In the genomic region with DNA sequence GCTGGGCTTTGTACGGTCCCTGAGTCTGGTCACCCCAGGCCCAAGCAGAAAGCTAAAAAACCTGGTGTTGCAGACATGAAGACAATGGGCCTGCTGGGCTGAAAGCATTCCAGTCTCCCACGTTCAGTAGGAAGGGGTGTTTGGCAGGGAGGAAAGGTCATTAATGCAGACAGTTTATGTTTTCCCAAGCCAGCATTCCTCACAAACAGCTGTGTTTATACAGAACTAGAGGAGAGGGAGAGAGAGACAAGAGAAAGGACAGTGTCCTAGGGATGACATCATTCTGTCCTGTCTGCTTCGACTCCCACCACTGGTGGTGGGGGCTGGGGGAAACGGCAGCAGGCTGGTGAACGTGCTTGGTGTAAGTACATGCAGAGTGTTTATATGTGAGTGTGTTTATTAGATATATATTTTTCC, we compare ENCODE assay signal across 10 cellular contexts.
DNase-seq lines count a peak whose midpoint lies in the region; ATAC-seq and TF ChIP-seq lines count a peak whose summit lies in the region.
"Had no signal": no experiment of that assay in that cellular context is flagged by ENCODE, and none has a peak within 500 bp of the region (broad histone marks: within the 10 kb centered on the region; RNA-seq: fewer than 3 reads in every experiment).

No MANE protein-coding gene starts in this region.

- no peak for TF ChIP-seq CTCF in lower lobe of right lung (IDR thresholded peaks at IDR 0.05)

- H3K27ac ChIP-seq in cingulate gyrus (ENCODE audit: low read depth, low read length) (peak overlapping the region; percentile 11), lower lobe of right lung (peak overlapping the region; percentile 9), Karpas-422 (ENCODE audit: low read length) (no peak overlapping the region)

- no peak overlapping the region for H3K27ac Mint-ChIP-seq in activated CD8-positive, alpha-beta memory T cell treated with anti-CD3 and anti-CD28 coated beads, Interleukin-2, amount 10 ng/mL, durations not matched to agents 7 days and 5 days
- H3K27ac Mint-ChIP-seq in activated T-helper 2 cell treated with anti-CD3 and anti-CD28 coated beads, Interferon-gamma antibody, Interleukin-2, Interleukin-4, amounts not matched to agents 10 μg/mL and 5 μg/mL and 100 μg/mL, durations not matched to agents 14 hours and 24 hours and 36 hours, result no peak overlapping the region

- H3K4me3 ChIP-seq in lower lobe of right lung (no peak overlapping the region), Karpas-422 (ENCODE audit: low read length) (no peak overlapping the region)

- H3K9me3 ChIP-seq in lower lobe of right lung, result no peaks in the 10 kb centered on the region
- H3K9me3 ChIP-seq in Karpas-422 (ENCODE audit: low read length), result no peaks in the 10 kb centered on the region

- H3K4me1 ChIP-seq in lower lobe of right lung (peaks cover 15% of the 10 kb centered on the region), Karpas-422 (ENCODE audit: low read length) (no peaks in the 10 kb centered on the region)

- H4K20me1 ChIP-seq in Karpas-422 (ENCODE audit: insufficient read depth, low read depth, low read length), result no peaks in the 10 kb centered on the region

- DNase-seq in NCI-H524 (lab: John Stamatoyannopoulos, UW) (peak; percentile 24 to 63), NCI-H524 treated with DMSO at 0.1 percent for 48 hours (lab: John Stamatoyannopoulos, UW) (no peak), lower lobe of right lung (no peak), Karpas-422 (no peak), amniotic stem cell (lab: John Stamatoyannopoulos, UW) (no peak)
- DNase-seq in activated CD8-positive, alpha-beta memory T cell treated with anti-CD3 and anti-CD28 coated beads, Interleukin-2, amount 10 ng/mL, durations not matched to agents 7 days and 5 days, result no peak
- no peak for DNase-seq in activated T-helper 2 cell treated with anti-CD3 and anti-CD28 coated beads, Interferon-gamma antibody, Interleukin-2, Interleukin-4, amounts not matched to agents 10 μg/mL and 5 μg/mL and 100 μg/mL, durations not matched to agents 14 hours and 24 hours and 36 hours (ENCODE audit: low spot score)
- DNase-seq: ACHN, NCI-H446 had no signal

- CTCF ChIA-PET in activated CD8-positive, alpha-beta memory T cell treated with anti-CD3 and anti-CD28 coated beads, Interleukin-2, amount 10 ng/mL, durations not matched to agents 7 days and 5 days (lab: Charles Lee), result no interaction called here

- H2AFZ ChIP-seq in Karpas-422 (ENCODE audit: low read length), result no peak overlapping the region

- no peaks in the 10 kb centered on the region for H3K9me2 ChIP-seq in Karpas-422 (replicated peaks; ENCODE audit: insufficient read depth, low read length)

- no peak overlapping the region for H3K4me2 ChIP-seq in Karpas-422 (ENCODE audit: low read depth, low read length, poor library complexity, severe bottlenecking)

- no peaks in the 10 kb centered on the region for H3K36me3 ChIP-seq in lower lobe of right lung
- H3K36me3 ChIP-seq in Karpas-422 (ENCODE audit: insufficient read depth, low read length), result no peaks in the 10 kb centered on the region

- H3K4me1 Mint-ChIP-seq in activated CD8-positive, alpha-beta memory T cell treated with anti-CD3 and anti-CD28 coated beads, Interleukin-2, amount 10 ng/mL, durations not matched to agents 7 days and 5 days, result no peaks in the 10 kb centered on the region
- no peaks in the 10 kb centered on the region for H3K4me1 Mint-ChIP-seq in activated T-helper 2 cell treated with anti-CD3 and anti-CD28 coated beads, Interferon-gamma antibody, Interleukin-2, Interleukin-4, amounts not matched to agents 10 μg/mL and 5 μg/mL and 100 μg/mL, durations not matched to agents 14 hours and 24 hours and 36 hours (ENCODE audit: low read depth)

- intact Hi-C loops in lower lobe of right lung (cut with DNase I), result no loop called here
- intact Hi-C loops in activated T-helper 2 cell treated with anti-CD3 and anti-CD28 coated beads, Interferon-gamma antibody, Interleukin-2, Interleukin-4, amounts not matched to agents 10 μg/mL and 5 μg/mL and 100 μg/mL, durations not matched to agents 14 hours and 24 hours and 36 hours (cut with micrococcal nuclease), result no loop called here

- H3K27me3 ChIP-seq in lower lobe of right lung (ENCODE audit: low read depth) (no peaks in the 10 kb centered on the region), Karpas-422 (ENCODE audit: low read length) (no peaks in the 10 kb centered on the region)

- peak in 1 of 2 donors; percentile 61 for ATAC-seq in lower lobe of right lung
- ATAC-seq in activated CD8-positive, alpha-beta memory T cell treated with anti-CD3 and anti-CD28 coated beads, Interleukin-2, amount 10 ng/mL, durations not matched to agents 7 days and 5 days, result no peak

- no peak overlapping the region for H3K4me3 Mint-ChIP-seq in activated CD8-positive, alpha-beta memory T cell treated with anti-CD3 and anti-CD28 coated beads, Interleukin-2, amount 10 ng/mL, durations not matched to agents 7 days and 5 days
- H3K4me3 Mint-ChIP-seq in activated T-helper 2 cell treated with anti-CD3 and anti-CD28 coated beads, Interferon-gamma antibody, Interleukin-2, Interleukin-4, amounts not matched to agents 10 μg/mL and 5 μg/mL and 100 μg/mL, durations not matched to agents 14 hours and 24 hours and 36 hours (ENCODE audit: low read depth), result no peak overlapping the region

- H3K9me3 Mint-ChIP-seq in activated CD8-positive, alpha-beta memory T cell treated with anti-CD3 and anti-CD28 coated beads, Interleukin-2, amount 10 ng/mL, durations not matched to agents 7 days and 5 days (ENCODE audit: low read depth), result no peaks in the 10 kb centered on the region
- no peaks in the 10 kb centered on the region for H3K9me3 Mint-ChIP-seq in activated T-helper 2 cell treated with anti-CD3 and anti-CD28 coated beads, Interferon-gamma antibody, Interleukin-2, Interleukin-4, amounts not matched to agents 10 μg/mL and 5 μg/mL and 100 μg/mL, durations not matched to agents 14 hours and 24 hours and 36 hours

- H3K9ac ChIP-seq in Karpas-422 (ENCODE audit: low read length), result no peak overlapping the region

- H3K36me3 Mint-ChIP-seq in activated CD8-positive, alpha-beta memory T cell treated with anti-CD3 and anti-CD28 coated beads, Interleukin-2, amount 10 ng/mL, durations not matched to agents 7 days and 5 days, result no peaks in the 10 kb centered on the region
- no peaks in the 10 kb centered on the region for H3K36me3 Mint-ChIP-seq in activated T-helper 2 cell treated with anti-CD3 and anti-CD28 coated beads, Interferon-gamma antibody, Interleukin-2, Interleukin-4, amounts not matched to agents 10 μg/mL and 5 μg/mL and 100 μg/mL, durations not matched to agents 14 hours and 24 hours and 36 hours (ENCODE audit: low read depth)

- H3K27me3 Mint-ChIP-seq in activated CD8-positive, alpha-beta memory T cell treated with anti-CD3 and anti-CD28 coated beads, Interleukin-2, amount 10 ng/mL, durations not matched to agents 7 days and 5 days, result peaks cover 2% of the 10 kb centered on the region
- peaks cover 1% of the 10 kb centered on the region for H3K27me3 Mint-ChIP-seq in activated T-helper 2 cell treated with anti-CD3 and anti-CD28 coated beads, Interferon-gamma antibody, Interleukin-2, Interleukin-4, amounts not matched to agents 10 μg/mL and 5 μg/mL and 100 μg/mL, durations not matched to agents 14 hours and 24 hours and 36 hours (ENCODE audit: low read depth)

- H3K79me2 ChIP-seq in Karpas-422 (ENCODE audit: low read length), result no peaks in the 10 kb centered on the region

Comparison
In these comparisons a context has a peak if more than half of its experiments do, and no peak if none do; other contexts are left out.
1. DNase-seq: peak in NCI-H524 (2 of 2); none in NCI-H524 treated with DMSO at 0.1 percent for 48 hours (single experiment), lower lobe of right lung (single experiment), Karpas-422 (single experiment), activated CD8-positive, alpha-beta memory T cell treated with anti-CD3 and anti-CD28 coated beads, Interleukin-2, amount 10 ng/mL, durations not matched to agents 7 days and 5 days (single experiment), activated T-helper 2 cell treated with anti-CD3 and anti-CD28 coated beads, Interferon-gamma antibody, Interleukin-2, Interleukin-4, amounts not matched to agents 10 μg/mL and 5 μg/mL and 100 μg/mL, durations not matched to agents 14 hours and 24 hours and 36 hours (single experiment) and amniotic stem cell (single experiment).